In the genomic region with DNA sequence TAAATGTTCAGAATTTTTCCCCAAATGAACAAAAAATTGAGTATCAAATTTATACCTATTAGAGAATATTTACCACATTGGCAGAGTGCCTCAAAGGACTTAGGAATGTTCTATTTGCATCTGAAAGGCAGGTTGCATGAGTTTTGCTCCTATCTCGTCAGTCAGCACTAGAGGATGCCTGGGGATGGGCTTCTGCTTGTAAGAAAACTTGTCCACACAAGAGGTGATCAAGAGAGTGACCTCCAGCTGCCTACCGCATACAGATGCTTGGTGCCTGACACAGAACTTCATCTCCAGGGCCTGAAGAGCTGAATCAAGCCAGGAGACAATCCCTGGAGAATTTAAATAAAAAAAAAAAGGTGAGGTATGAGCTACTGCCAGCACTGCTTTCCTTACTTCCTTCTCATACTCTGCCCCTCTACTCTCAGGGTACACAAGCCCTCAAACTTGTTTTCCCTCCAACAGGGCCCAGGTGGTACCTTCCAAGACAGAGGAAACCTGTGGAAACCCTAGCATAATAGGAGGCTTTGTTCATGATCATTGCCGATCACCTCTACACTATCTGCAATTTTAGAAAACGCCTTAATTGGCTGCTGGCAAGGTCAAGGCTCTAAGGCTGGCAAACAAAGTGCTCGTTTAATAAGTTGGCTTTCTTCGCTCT, we compare ENCODE assay signal across 1 cellular context.
A peak's percentile ranks its signal among the peaks of the same experiment; 100 is the strongest.
TF ChIP-seq lines count a peak whose summit lies in the region.

No MANE protein-coding gene starts in this region.

TF ChIP-seq in GM23338, 12 proteins besides CTCF, POLR2A, EP300 and RAD21:
- TF ChIP-seq, protein P1, sequence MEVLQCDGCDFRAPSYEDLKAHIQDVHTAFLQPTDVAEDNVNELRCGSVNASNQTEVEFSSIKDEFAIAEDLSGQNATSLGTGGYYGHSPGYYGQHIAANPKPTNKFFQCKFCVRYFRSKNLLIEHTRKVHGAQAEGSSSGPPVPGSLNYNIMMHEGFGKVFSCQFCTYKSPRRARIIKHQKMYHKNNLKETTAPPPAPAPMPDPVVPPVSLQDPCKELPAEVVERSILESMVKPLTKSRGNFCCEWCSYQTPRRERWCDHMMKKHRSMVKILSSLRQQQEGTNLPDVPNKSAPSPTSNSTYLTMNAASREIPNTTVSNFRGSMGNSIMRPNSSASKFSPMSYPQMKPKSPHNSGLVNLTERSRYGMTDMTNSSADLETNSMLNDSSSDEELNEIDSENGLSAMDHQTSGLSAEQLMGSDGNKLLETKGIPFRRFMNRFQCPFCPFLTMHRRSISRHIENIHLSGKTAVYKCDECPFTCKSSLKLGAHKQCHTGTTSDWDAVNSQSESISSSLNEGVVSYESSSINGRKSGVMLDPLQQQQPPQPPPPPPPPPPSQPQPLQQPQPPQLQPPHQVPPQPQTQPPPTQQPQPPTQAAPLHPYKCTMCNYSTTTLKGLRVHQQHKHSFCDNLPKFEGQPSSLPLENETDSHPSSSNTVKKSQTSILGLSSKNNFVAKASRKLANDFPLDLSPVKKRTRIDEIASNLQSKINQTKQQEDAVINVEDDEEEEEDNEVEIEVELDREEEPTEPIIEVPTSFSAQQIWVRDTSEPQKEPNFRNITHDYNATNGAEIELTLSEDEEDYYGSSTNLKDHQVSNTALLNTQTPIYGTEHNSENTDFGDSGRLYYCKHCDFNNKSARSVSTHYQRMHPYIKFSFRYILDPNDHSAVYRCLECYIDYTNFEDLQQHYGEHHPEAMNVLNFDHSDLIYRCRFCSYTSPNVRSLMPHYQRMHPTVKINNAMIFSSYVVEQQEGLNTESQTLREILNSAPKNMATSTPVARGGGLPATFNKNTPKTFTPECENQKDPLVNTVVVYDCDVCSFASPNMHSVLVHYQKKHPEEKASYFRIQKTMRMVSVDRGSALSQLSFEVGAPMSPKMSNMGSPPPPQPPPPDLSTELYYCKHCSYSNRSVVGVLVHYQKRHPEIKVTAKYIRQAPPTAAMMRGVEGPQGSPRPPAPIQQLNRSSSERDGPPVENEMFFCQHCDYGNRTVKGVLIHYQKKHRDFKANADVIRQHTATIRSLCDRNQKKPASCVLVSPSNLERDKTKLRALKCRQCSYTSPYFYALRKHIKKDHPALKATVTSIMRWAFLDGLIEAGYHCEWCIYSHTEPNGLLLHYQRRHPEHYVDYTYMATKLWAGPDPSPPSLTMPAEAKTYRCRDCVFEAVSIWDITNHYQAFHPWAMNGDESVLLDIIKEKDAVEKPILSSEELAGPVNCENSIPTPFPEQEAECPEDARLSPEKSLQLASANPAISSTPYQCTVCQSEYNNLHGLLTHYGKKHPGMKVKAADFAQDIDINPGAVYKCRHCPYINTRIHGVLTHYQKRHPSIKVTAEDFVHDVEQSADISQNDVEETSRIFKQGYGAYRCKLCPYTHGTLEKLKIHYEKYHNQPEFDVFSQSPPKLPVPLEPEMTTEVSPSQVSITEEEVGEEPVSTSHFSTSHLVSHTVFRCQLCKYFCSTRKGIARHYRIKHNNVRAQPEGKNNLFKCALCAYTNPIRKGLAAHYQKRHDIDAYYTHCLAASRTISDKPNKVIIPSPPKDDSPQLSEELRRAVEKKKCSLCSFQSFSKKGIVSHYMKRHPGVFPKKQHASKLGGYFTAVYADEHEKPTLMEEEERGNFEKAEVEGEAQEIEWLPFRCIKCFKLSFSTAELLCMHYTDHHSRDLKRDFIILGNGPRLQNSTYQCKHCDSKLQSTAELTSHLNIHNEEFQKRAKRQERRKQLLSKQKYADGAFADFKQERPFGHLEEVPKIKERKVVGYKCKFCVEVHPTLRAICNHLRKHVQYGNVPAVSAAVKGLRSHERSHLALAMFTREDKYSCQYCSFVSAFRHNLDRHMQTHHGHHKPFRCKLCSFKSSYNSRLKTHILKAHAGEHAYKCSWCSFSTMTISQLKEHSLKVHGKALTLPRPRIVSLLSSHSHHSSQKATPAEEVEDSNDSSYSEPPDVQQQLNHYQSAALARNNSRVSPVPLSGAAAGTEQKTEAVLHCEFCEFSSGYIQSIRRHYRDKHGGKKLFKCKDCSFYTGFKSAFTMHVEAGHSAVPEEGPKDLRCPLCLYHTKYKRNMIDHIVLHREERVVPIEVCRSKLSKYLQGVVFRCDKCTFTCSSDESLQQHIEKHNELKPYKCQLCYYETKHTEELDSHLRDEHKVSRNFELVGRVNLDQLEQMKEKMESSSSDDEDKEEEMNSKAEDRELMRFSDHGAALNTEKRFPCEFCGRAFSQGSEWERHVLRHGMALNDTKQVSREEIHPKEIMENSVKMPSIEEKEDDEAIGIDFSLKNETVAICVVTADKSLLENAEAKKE (CRISPR knock-in tag; IDR thresholded peaks at IDR 0.05): 0 out of 2 replicates have a peak, but pooled peaks have one; percentile 34
- TF ChIP-seq CREB1 (CRISPR knock-in tag; IDR thresholded peaks at IDR 0.05; ENCODE audit: low read depth): no peak
